16 cellular contexts compared by ENCODE assay signal in the genomic region with DNA sequence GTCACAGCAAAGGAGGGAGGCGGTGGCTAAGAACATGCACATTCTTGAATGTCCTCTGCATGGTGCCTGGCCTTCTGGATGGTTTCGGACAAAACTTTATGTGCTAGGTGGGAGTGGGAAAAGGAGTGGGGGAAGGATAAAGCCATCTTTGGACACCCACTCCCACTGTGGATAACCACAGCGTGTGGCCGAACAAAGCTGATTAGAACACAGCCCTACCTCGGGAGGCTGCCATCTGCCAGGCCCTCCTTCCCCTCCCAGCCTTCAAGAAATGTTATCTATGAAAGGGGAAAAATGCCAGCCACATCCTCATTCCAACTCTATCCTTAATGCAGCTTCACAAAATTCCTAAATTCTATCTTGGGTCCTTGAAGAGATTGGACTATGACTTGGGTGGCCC. TPM values are rescaled to one million over a fixed set of nuclear protein-coding genes. Genes with fewer than 3 reads are reported as not detected.
DNase-seq lines count a peak whose midpoint lies in the region; ATAC-seq and TF ChIP-seq lines count a peak whose summit lies in the region.
"Had no signal": no experiment of that assay in that cellular context is flagged by ENCODE, and none has a peak within 500 bp of the region (broad histone marks: within the 10 kb centered on the region; RNA-seq: fewer than 3 reads in every experiment).

No MANE protein-coding gene starts in this region.

- no peak for TF ChIP-seq EP300 in SK-N-SH (IDR thresholded peaks at IDR 0.05; ENCODE audit: borderline replicate concordance in 1 of 2, low read depth in 1 of 2, low read length in 1 of 2)

- no peak overlapping the region for H2AFZ ChIP-seq in SK-N-SH (ENCODE audit: low read depth)

- no peaks in the 10 kb centered on the region for H3K9me3 ChIP-seq in SK-N-SH
- H3K9me3 ChIP-seq in mesodermal cell (ENCODE audit: control insufficient read depth, low read length): no peaks in the 10 kb centered on the region
- H3K9me3 ChIP-seq in thoracic aorta: no peaks in the 10 kb centered on the region

- H4K20me1 ChIP-seq in SK-N-SH (ENCODE audit: insufficient read depth): peaks cover 12% of the 10 kb centered on the region

- no peak overlapping the region for H3K4me2 ChIP-seq in SK-N-SH

- peaks cover 76% of the 10 kb centered on the region for H3F3A ChIP-seq in SK-N-SH (replicated peaks; ENCODE audit: insufficient read depth)

- H3K4me1 ChIP-seq in SK-N-SH (ENCODE audit: control insufficient read depth in 1 of 2, insufficient read depth in 2 of 2, low read depth in 1 of 2, low read length in 1 of 2) (peaks cover 10 to 43% of the 10 kb centered on the region in 2 experiments; a peak in 3 of 4 replicates), mesodermal cell (ENCODE audit: control insufficient read depth, insufficient read depth, low read length, poor library complexity, severe bottlenecking) (peaks cover 48% of the 10 kb centered on the region), thoracic aorta (ENCODE audit: control insufficient read depth in 1 of 2, low read depth in 2 of 2) (peaks cover 52 to 65% of the 10 kb centered on the region in 2 donors)

- H3K79me2 ChIP-seq in SK-N-SH (ENCODE audit: insufficient read depth): peaks cover 30% of the 10 kb centered on the region

- H3K9ac ChIP-seq in SK-N-SH: no peak overlapping the region

- no peak for DNase-seq in SK-N-SH
- DNase-seq in astrocyte of the hippocampus (ENCODE audit: low read depth, low spot score): peak; percentile 29
- DNase-seq in thoracic aorta (ENCODE audit: low spot score): no peak
- DNase-seq in NCI-H2029 (lab: John Stamatoyannopoulos, UW): no peak
- DNase-seq in cerebellum (ENCODE audit: low spot score): no peak
- DNase-seq in COLO668 (lab: John Stamatoyannopoulos, UW; ENCODE audit: unreplicated experiment): no peak
- DNase-seq: anterior cingulate cortex; natural killer cell; NK-92 treated with Interleukin-12 subunit alpha and Interleukin-12 subunit beta, amount 100 ng/mL, for 24 hours; stimulated activated naive CD4-positive, alpha-beta T cell treated with Interleukin-2 at 50 U/mL for 16 hours; T1000 had no signal

- 91% methylated on average over 5 of the region's 5 CpGs for WGBS in SK-N-SH (ENCODE audit: low lambda C conversion rate)
- 93% methylated on average over 3 of the region's 5 CpGs; no CpG with 5 or more reads in 1 of the 2 experiments for WGBS in mesodermal cell (ENCODE audit: insufficient coverage in 2 of 2), 2 experiments

- no peak for TF ChIP-seq RAD21 in SK-N-SH (IDR thresholded peaks at IDR 0.05; ENCODE audit: low read length)

- TF ChIP-seq CTCF in SK-N-SH (IDR thresholded peaks at IDR 0.05): no peak
- no peak for TF ChIP-seq CTCF in thoracic aorta (IDR thresholded peaks at IDR 0.05)

- H3K27me3 ChIP-seq in SK-N-SH (ENCODE audit: insufficient read depth) (no peaks in the 10 kb centered on the region), thoracic aorta (replicated peaks; ENCODE audit: insufficient read depth) (no peaks in the 10 kb centered on the region)

- H3K36me3 ChIP-seq in SK-N-SH (replicated peaks in 1 of 2; ENCODE audit: control insufficient read depth in 1 of 2, insufficient read depth in 2 of 2, low read length in 1 of 2): peaks cover 55 to 60% of the 10 kb centered on the region in 2 experiments
- H3K36me3 ChIP-seq in mesodermal cell (ENCODE audit: control insufficient read depth, insufficient read depth, low read length): peaks cover 68% of the 10 kb centered on the region
- H3K36me3 ChIP-seq in thoracic aorta: peaks cover 49% of the 10 kb centered on the region

- H3K27ac ChIP-seq in SK-N-SH (ENCODE audit: low read depth in 2 of 2, low read length in 1 of 2): peak overlapping the region; percentile 89 to 99; a peak in 3 of 4 replicates
- H3K27ac ChIP-seq in mesodermal cell (ENCODE audit: low read depth, low read length, severe bottlenecking): peak overlapping the region; percentile 43
- peak overlapping the region; percentile 24 to 43 for H3K27ac ChIP-seq in thoracic aorta
- H3K27ac ChIP-seq: 22Rv1 had no signal

- no peak overlapping the region for H3K4me3 ChIP-seq in SK-N-SH (ENCODE audit: low read depth in 2 of 2, low read length in 1 of 2)
- no peak overlapping the region for H3K4me3 ChIP-seq in mesodermal cell (ENCODE audit: extremely low read depth, insufficient read depth, low read length, poor library complexity, severe bottlenecking)
- H3K4me3 ChIP-seq in thoracic aorta: no peak overlapping the region

- CTCF ChIA-PET in SK-N-SH (lab: Yijun Ruan, JAX): interaction anchor here (1.0 to 1.9 kb wide), 5 partner anchors 21 to 130 kb away, joined by 3 to 6 read pairs (median 4); no protein-coding TSS in a partner anchor

- ATAC-seq in SK-N-SH treated with all-trans-retinoic acid at 6 μM for 48 hours (no peak), thoracic aorta (ENCODE audit: insufficient number of reproducible peaks, low FRiP score, low read depth) (no peak)
- ATAC-seq: left lobe of liver, natural killer cell, Right ventricle myocardium inferior had no signal

- POLR2A ChIA-PET in SK-N-SH (lab: Yijun Ruan, JAX): no interaction called here

- H3K9me2 ChIP-seq in SK-N-SH: no peaks in the 10 kb centered on the region

TF ChIP-seq in SK-N-SH, 30 proteins besides CTCF, POLR2A, EP300 and RAD21 (continues in another document):
- TF ChIP-seq, protein P1, sequence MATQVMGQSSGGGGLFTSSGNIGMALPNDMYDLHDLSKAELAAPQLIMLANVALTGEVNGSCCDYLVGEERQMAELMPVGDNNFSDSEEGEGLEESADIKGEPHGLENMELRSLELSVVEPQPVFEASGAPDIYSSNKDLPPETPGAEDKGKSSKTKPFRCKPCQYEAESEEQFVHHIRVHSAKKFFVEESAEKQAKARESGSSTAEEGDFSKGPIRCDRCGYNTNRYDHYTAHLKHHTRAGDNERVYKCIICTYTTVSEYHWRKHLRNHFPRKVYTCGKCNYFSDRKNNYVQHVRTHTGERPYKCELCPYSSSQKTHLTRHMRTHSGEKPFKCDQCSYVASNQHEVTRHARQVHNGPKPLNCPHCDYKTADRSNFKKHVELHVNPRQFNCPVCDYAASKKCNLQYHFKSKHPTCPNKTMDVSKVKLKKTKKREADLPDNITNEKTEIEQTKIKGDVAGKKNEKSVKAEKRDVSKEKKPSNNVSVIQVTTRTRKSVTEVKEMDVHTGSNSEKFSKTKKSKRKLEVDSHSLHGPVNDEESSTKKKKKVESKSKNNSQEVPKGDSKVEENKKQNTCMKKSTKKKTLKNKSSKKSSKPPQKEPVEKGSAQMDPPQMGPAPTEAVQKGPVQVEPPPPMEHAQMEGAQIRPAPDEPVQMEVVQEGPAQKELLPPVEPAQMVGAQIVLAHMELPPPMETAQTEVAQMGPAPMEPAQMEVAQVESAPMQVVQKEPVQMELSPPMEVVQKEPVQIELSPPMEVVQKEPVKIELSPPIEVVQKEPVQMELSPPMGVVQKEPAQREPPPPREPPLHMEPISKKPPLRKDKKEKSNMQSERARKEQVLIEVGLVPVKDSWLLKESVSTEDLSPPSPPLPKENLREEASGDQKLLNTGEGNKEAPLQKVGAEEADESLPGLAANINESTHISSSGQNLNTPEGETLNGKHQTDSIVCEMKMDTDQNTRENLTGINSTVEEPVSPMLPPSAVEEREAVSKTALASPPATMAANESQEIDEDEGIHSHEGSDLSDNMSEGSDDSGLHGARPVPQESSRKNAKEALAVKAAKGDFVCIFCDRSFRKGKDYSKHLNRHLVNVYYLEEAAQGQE (IDR thresholded peaks at IDR 0.05; ENCODE audit: low read depth, low read length): no peak

TF ChIP-seq in SK-N-SH treated with all-trans-retinoic acid at 6 μM for 48 hours, 23 proteins besides CTCF, POLR2A, EP300 and RAD21:
- TF ChIP-seq, protein P2, sequence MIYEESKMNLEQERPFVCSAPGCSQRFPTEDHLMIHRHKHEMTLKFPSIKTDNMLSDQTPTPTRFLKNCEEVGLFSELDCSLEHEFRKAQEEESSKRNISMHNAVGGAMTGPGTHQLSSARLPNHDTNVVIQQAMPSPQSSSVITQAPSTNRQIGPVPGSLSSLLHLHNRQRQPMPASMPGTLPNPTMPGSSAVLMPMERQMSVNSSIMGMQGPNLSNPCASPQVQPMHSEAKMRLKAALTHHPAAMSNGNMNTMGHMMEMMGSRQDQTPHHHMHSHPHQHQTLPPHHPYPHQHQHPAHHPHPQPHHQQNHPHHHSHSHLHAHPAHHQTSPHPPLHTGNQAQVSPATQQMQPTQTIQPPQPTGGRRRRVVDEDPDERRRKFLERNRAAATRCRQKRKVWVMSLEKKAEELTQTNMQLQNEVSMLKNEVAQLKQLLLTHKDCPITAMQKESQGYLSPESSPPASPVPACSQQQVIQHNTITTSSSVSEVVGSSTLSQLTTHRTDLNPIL (CRISPR knock-in tag; IDR thresholded peaks at IDR 0.05; ENCODE audit: low read depth): no peak
- TF ChIP-seq ISL1 (CRISPR knock-in tag; IDR thresholded peaks at IDR 0.05) (no peak), TCF4 (CRISPR knock-in tag; IDR thresholded peaks at IDR 0.05; ENCODE audit: borderline replicate concordance) (no peak), ARNTL (CRISPR knock-in tag; IDR thresholded peaks at IDR 0.05; ENCODE audit: borderline replicate concordance, low read depth) (no peak), ZFP3 (CRISPR knock-in tag; IDR thresholded peaks at IDR 0.05) (no peak), GLIS3 (CRISPR knock-in tag; IDR thresholded peaks at IDR 0.05) (no peak)
- TF ChIP-seq, protein P3, sequence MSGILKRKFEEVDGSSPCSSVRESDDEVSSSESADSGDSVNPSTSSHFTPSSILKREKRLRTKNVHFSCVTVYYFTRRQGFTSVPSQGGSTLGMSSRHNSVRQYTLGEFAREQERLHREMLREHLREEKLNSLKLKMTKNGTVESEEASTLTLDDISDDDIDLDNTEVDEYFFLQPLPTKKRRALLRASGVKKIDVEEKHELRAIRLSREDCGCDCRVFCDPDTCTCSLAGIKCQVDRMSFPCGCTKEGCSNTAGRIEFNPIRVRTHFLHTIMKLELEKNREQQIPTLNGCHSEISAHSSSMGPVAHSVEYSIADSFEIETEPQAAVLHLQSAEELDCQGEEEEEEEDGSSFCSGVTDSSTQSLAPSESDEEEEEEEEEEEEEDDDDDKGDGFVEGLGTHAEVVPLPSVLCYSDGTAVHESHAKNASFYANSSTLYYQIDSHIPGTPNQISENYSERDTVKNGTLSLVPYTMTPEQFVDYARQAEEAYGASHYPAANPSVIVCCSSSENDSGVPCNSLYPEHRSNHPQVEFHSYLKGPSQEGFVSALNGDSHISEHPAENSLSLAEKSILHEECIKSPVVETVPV (CRISPR knock-in tag; IDR thresholded peaks at IDR 0.05): no peak

RNA-seq across cellular contexts. Expression of a gene that starts 18.8 kb away (rescaled TPM):
- polyA plus RNA-seq in SK-N-SH (2012; rRNA removed): 163 and 185 TPM in 2 replicates
- 91.0 and 115 TPM in 2 replicates for polyA plus RNA-seq in SK-N-SH (2012; cell fraction: cytosol; rRNA removed)
- 312 and 373 TPM in 2 replicates for polyA plus RNA-seq in SK-N-SH (2012; cell fraction: nucleus; rRNA removed)
- polyA plus RNA-seq in mesodermal cell (2013, experiment 1 of 2): 59.7 TPM
- polyA plus RNA-seq in mesodermal cell (2013, experiment 2 of 2): 50.8 TPM
- total RNA-seq in thoracic aorta (100 to 1,000 TPM in 1 of 2 donors, 10 to 100 TPM in 1; 62.4 to 161 TPM), cerebellum (49.3 TPM)
- total RNA-seq: natural killer cell had no signal

Comparison
In these comparisons a context has a peak if more than half of its experiments do, and no peak if none do; other contexts are left out.
1. H3K27ac ChIP-seq: peak in every context shown above with its lines; median percentile 94 in SK-N-SH; 43 in mesodermal cell; 34 in thoracic aorta.